In the genomic region with DNA sequence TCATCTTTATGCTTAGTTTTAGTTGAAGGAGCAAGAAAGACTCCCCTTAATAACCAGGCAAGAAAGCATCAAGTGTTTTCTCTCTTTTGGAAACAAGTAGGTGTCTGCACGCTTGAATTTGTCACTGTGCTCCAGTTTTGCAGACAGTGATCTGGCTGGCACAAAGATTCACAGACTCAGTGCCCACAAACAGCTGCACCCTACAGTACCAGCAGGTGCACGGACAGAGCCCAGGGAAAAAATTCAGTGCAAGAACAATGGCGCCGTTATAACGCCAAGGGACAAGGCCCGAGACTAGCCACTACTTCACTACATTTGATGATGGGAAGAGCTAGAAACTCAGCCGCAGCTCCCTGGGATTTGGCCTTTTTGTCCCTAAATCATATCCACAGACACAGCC, we compare ENCODE assay signal across 16 cellular contexts. TPM values are rescaled to one million over a fixed set of nuclear protein-coding genes. Genes with fewer than 3 reads are reported as not detected.
DNase-seq lines count a peak whose midpoint lies in the region; ATAC-seq, FAIRE-seq and TF ChIP-seq lines count a peak whose summit lies in the region.
"Had no signal": no experiment of that assay in that cellular context is flagged by ENCODE, and none has a peak within 500 bp of the region (broad histone marks: within the 10 kb centered on the region; RNA-seq: fewer than 3 reads in every experiment).

No MANE protein-coding gene starts in this region.

- H3K9me3 ChIP-seq in neural progenitor cell (ENCODE audit: low read depth) (no peaks in the 10 kb centered on the region), HepG2 (ENCODE audit: low read length) (no peaks in the 10 kb centered on the region)
- H3K9me3 ChIP-seq: esophagus muscularis mucosa, upper lobe of right lung had no signal

- H3K9ac ChIP-seq in neural progenitor cell (no peak overlapping the region), HepG2 (ENCODE audit: insufficient read depth, low read depth, low read length) (no peak overlapping the region)
- H3K9ac ChIP-seq: parathyroid adenoma had no signal

- H3K4me3 ChIP-seq in neural progenitor cell (no peak overlapping the region), HepG2 (replicated peaks in 1 of 3; ENCODE audit: insufficient read depth in 1 of 3, low read depth in 2 of 3, low read length in 3 of 3) (no peak overlapping the region)
- H3K4me3 ChIP-seq: esophagus muscularis mucosa, upper lobe of right lung had no signal

- H3F3A ChIP-seq in neural progenitor cell (ENCODE audit: low read depth): no peaks in the 10 kb centered on the region

- no peak for FAIRE-seq in HepG2 (lab: Jason Lieb, UNC)

- no peaks in the 10 kb centered on the region for H4K20me1 ChIP-seq in neural progenitor cell (ENCODE audit: low read depth)
- no peaks in the 10 kb centered on the region for H4K20me1 ChIP-seq in HepG2 (ENCODE audit: insufficient read depth, low read length)

- H3K4me2 ChIP-seq in neural progenitor cell (no peak overlapping the region), HepG2 (ENCODE audit: low read depth, low read length) (no peak overlapping the region)

- in situ Hi-C loops in HepG2 (cut with HindIII; ENCODE audit: extremely low pct_ligation_motif_present, low pct_unique_long_range_greater_than_20kb): no loop called here

- CTCF ChIA-PET in HepG2 (lab: Yijun Ruan, JAX; ENCODE audit: low intra/inter-chr PET ratio, low total read pairs): no interaction called here

- TF ChIP-seq RAD21 in HepG2 (CRISPR knock-in tag; IDR thresholded peaks at IDR 0.05): no peak

- ATAC-seq in GM21528 (IDR thresholded peaks at IDR 0.05; ENCODE audit: low FRiP score, unreplicated experiment) (no peak), HepG2 (no peak)

- no peaks in the 10 kb centered on the region for H3K27me3 ChIP-seq in neural progenitor cell
- no peaks in the 10 kb centered on the region for H3K27me3 ChIP-seq in HepG2 (ENCODE audit: control insufficient read depth in 1 of 2, insufficient read depth in 2 of 2, low read length in 2 of 2)
- H3K27me3 ChIP-seq: esophagus muscularis mucosa, upper lobe of right lung had no signal

- no peak for TF ChIP-seq POLR2A in HepG2 (IDR thresholded peaks at IDR 0.05; ENCODE audit: insufficient read depth in 1 of 2, low read depth in 2 of 2, low read length in 2 of 2)

- H2AFZ ChIP-seq in neural progenitor cell (replicated peaks) (no peak overlapping the region), HepG2 (ENCODE audit: low read length) (no peak overlapping the region)
- H2AFZ ChIP-seq: parathyroid adenoma had no signal

- DNase-seq in DMS79 (lab: John Stamatoyannopoulos, UW): peak; percentile 4
- DNase-seq in NCI-H345 (lab: John Stamatoyannopoulos, UW): peak; percentile 28
- no peak for DNase-seq in epithelial cell of prostate (ENCODE audit: low read depth, low spot score)
- no peak for DNase-seq in neural progenitor cell (ENCODE audit: low spot score)
- no peak for DNase-seq in endothelial cell (ENCODE audit: low spot score)
- DNase-seq in progenitor cell of endocrine pancreas (ENCODE audit: low spot score, unreplicated experiment): no peak
- DNase-seq in HepG2 (ENCODE audit: low spot score): no peak
- DNase-seq: activated CD8-positive, alpha-beta memory T cell treated with anti-CD3 and anti-CD28 coated beads, Interleukin-2, amount 50 U/mL, for 4 hours; DMS 273 treated with DMSO at 0.1 percent for 48 hours; MV-4-11; stimulated activated CD4-positive, alpha-beta T cell treated with anti-CD3 and anti-CD28 coated beads, Interleukin-15, amount 100 ng/mL, for 24 hours had no signal

- H3K4me3 Mint-ChIP-seq in neural progenitor cell (no peak overlapping the region), endothelial cell (ENCODE audit: unreplicated experiment) (no peak overlapping the region), progenitor cell of endocrine pancreas (ENCODE audit: low read depth) (no peak overlapping the region)
- H3K4me3 Mint-ChIP-seq: activated naive CD8-positive, alpha-beta T cell had no signal

- peaks cover 41% of the 10 kb centered on the region for H3K36me3 Mint-ChIP-seq in neural progenitor cell
- H3K36me3 Mint-ChIP-seq in endothelial cell (ENCODE audit: low read depth, unreplicated experiment): peaks cover 27% of the 10 kb centered on the region
- peaks cover 10% of the 10 kb centered on the region for H3K36me3 Mint-ChIP-seq in progenitor cell of endocrine pancreas (ENCODE audit: insufficient read depth)

- H3K79me2 ChIP-seq in neural progenitor cell (ENCODE audit: low read depth) (peaks cover 4% of the 10 kb centered on the region), HepG2 (ENCODE audit: insufficient read depth, low read length) (no peaks in the 10 kb centered on the region)

- peaks cover 38% of the 10 kb centered on the region for H3K4me1 Mint-ChIP-seq in neural progenitor cell
- H3K4me1 Mint-ChIP-seq in endothelial cell (ENCODE audit: unreplicated experiment): peaks cover 20% of the 10 kb centered on the region
- H3K4me1 Mint-ChIP-seq in progenitor cell of endocrine pancreas (ENCODE audit: low read depth): peaks cover 18% of the 10 kb centered on the region

- intact Hi-C loops in HepG2 (cut with micrococcal nuclease; ENCODE audit: unreplicated experiment): no loop called here

- H3K27ac ChIP-seq in epithelial cell of prostate (peak overlapping the region; percentile 65), neural progenitor cell (no peak overlapping the region), HepG2 (ENCODE audit: extremely low read length, insufficient read depth, low read length) (no peak overlapping the region)
- H3K27ac ChIP-seq: esophagus muscularis mucosa, parathyroid adenoma had no signal

- WGBS in HepG2 (ENCODE audit: low lambda C conversion rate): 97% methylated on average over 7 of the region's 7 CpGs

- BruUV-seq in HepG2 (replicated peaks; lab: Mats Ljungman, UMichigan): no TSS peak

- H3K27me3 Mint-ChIP-seq in neural progenitor cell (ENCODE audit: insufficient read depth, low read depth) (peaks cover 3% of the 10 kb centered on the region), endothelial cell (ENCODE audit: unreplicated experiment) (peaks cover 3% of the 10 kb centered on the region), progenitor cell of endocrine pancreas (no peaks in the 10 kb centered on the region)
- H3K27me3 Mint-ChIP-seq: activated naive CD8-positive, alpha-beta T cell had no signal

- H3K4me1 ChIP-seq in neural progenitor cell: peaks cover 5% of the 10 kb centered on the region
- no peaks in the 10 kb centered on the region for H3K4me1 ChIP-seq in HepG2 (ENCODE audit: insufficient read depth, low read length)
- H3K4me1 ChIP-seq: parathyroid adenoma had no signal

- TF ChIP-seq CTCF in neural progenitor cell (IDR thresholded peaks at IDR 0.05) (no peak), endothelial cell (IDR thresholded peaks at IDR 0.05; ENCODE audit: unreplicated experiment) (no peak), progenitor cell of endocrine pancreas (IDR thresholded peaks at IDR 0.05; ENCODE audit: unreplicated experiment) (no peak), HepG2 (CRISPR knock-in tag; IDR thresholded peaks at IDR 0.05) (no peak)

- H3K9me3 Mint-ChIP-seq in neural progenitor cell: no peaks in the 10 kb centered on the region
- no peaks in the 10 kb centered on the region for H3K9me3 Mint-ChIP-seq in endothelial cell (ENCODE audit: unreplicated experiment)
- H3K9me3 Mint-ChIP-seq in progenitor cell of endocrine pancreas (ENCODE audit: low read depth): no peaks in the 10 kb centered on the region

- POLR2A ChIA-PET in HepG2 (lab: Yijun Ruan, JAX): no interaction called here

- TF ChIP-seq EP300 in HepG2 (IDR thresholded peaks at IDR 0.05; ENCODE audit: low read depth in 2 of 2, low read length in 2 of 2) (no peak), HepG2 (CRISPR knock-in tag; IDR thresholded peaks at IDR 0.05; ENCODE audit: borderline replicate concordance) (no peak)

- no peaks in the 10 kb centered on the region for H3K36me3 ChIP-seq in neural progenitor cell
- peaks cover 8 to 23% of the 10 kb centered on the region in 2 experiments for H3K36me3 ChIP-seq in HepG2 (replicated peaks in 1 of 2; ENCODE audit: control insufficient read depth in 1 of 2, insufficient read depth in 2 of 2, low read length in 2 of 2)
- H3K36me3 ChIP-seq: upper lobe of right lung had no signal

- peak overlapping the region; percentile 50 for H3K27ac Mint-ChIP-seq in neural progenitor cell
- H3K27ac Mint-ChIP-seq in endothelial cell (ENCODE audit: unreplicated experiment): no peak overlapping the region
- no peak overlapping the region for H3K27ac Mint-ChIP-seq in progenitor cell of endocrine pancreas
- H3K27ac Mint-ChIP-seq: activated naive CD8-positive, alpha-beta T cell had no signal

TF ChIP-seq in HepG2, 621 proteins besides CTCF, POLR2A, EP300 and RAD21:
- TF ChIP-seq ZNF790 (CRISPR knock-in tag; IDR thresholded peaks at IDR 0.05; ENCODE audit: borderline replicate concordance): no peak
- no peak for TF ChIP-seq NFYC (CRISPR knock-in tag; IDR thresholded peaks at IDR 0.05)
- TF ChIP-seq FOXA1 (IDR thresholded peaks at IDR 0.05): no peak
- TF ChIP-seq FOXA1 (CRISPR knock-in tag; IDR thresholded peaks at IDR 0.05): no peak

RNA-seq across cellular contexts. Expression of a gene that starts 56.0 kb away (rescaled TPM):
- total RNA-seq in neural progenitor cell (ENCODE audit: low replicate concordance) (7.1 and 7.7 TPM in 2 replicates), endothelial cell (ENCODE audit: unreplicated experiment) (22.8 TPM), progenitor cell of endocrine pancreas (49.2 and 50.2 TPM in 2 replicates), HepG2 (2016; rRNA removed; fragmentation: Illumina TruSeq; extraction: Trizol) (1.8 and 2.8 TPM in 2 replicates)
- 4.8 and 6.6 TPM in 2 replicates for total RNA-seq in HepG2 (2016; cell fraction: cytosol; rRNA removed; fragmentation: Illumina TruSeq; extraction: Trizol; ENCODE audit: low read depth)
- total RNA-seq in HepG2 (2016; cell fraction: insoluble cytoplasmic fraction; rRNA removed; fragmentation: Illumina TruSeq; extraction: Trizol): 1.6 and 3.1 TPM in 2 replicates
- total RNA-seq in HepG2 (2016; cell fraction: membrane; rRNA removed; fragmentation: Illumina TruSeq; extraction: Trizol): 3.7 and 3.8 TPM in 2 replicates
- 11.3 and 11.8 TPM in 2 replicates for total RNA-seq in HepG2 (2016; cell fraction: nucleus; rRNA removed; fragmentation: Illumina TruSeq; extraction: Trizol)
- 2.8 and 3.9 TPM in 2 replicates for polyA plus RNA-seq in HepG2 (2011; rRNA removed)
- polyA plus RNA-seq in HepG2 (2011; cell fraction: cytosol; rRNA removed): 2.1 and 3.7 TPM in 2 replicates
- 22.9 and 29.9 TPM in 2 replicates for polyA plus RNA-seq in HepG2 (2011; cell fraction: nucleus; rRNA removed)
- polyA plus RNA-seq in HepG2 (2012): 1.9 and 2.3 TPM in 2 replicates
- polyA plus RNA-seq in HepG2 (2016; cell fraction: cytosol; fragmentation: Illumina TruSeq; extraction: Trizol; ENCODE audit: low read depth): 0.08 and 0.29 TPM in 2 replicates
- polyA plus RNA-seq in HepG2 (2016; cell fraction: insoluble cytoplasmic fraction; fragmentation: Illumina TruSeq; extraction: Trizol; ENCODE audit: low read depth): 1.8 and 2.7 TPM in 2 replicates
- 0.27 and 0.43 TPM in 2 replicates for polyA plus RNA-seq in HepG2 (2016; cell fraction: membrane; fragmentation: Illumina TruSeq; extraction: Trizol; ENCODE audit: low read depth)
- polyA plus RNA-seq in HepG2 (2016; cell fraction: nucleus; fragmentation: Illumina TruSeq; extraction: Trizol; ENCODE audit: insufficient read depth, low read depth): 10.3 and 11.8 TPM in 2 replicates
- polyA minus RNA-seq in HepG2 (2011; rRNA and poly(A)+ RNA removed; ENCODE audit: low replicate concordance): 13.0 TPM in 1 of 2 replicates, not detected in the other
- polyA minus RNA-seq in HepG2 (2011; cell fraction: cytosol; rRNA and poly(A)+ RNA removed): 4.4 and 6.9 TPM in 2 replicates
- 37.1 and 39.4 TPM in 2 replicates for polyA minus RNA-seq in HepG2 (2011; cell fraction: nucleus; rRNA and poly(A)+ RNA removed)

Comparison
In these comparisons a context has a peak if more than half of its experiments do, and no peak if none do; other contexts are left out.
1. DNase-seq: peak in DMS79 (single experiment) and NCI-H345 (single experiment); none in epithelial cell of prostate (single experiment), neural progenitor cell (single experiment), endothelial cell (single experiment), progenitor cell of endocrine pancreas (single experiment) and HepG2 (single experiment).